In genomic region chr11:559712-560304, GRCh38 we compare ENCODE assay signal across 8 cellular contexts. TPM values are rescaled to one million over a fixed set of nuclear protein-coding genes. Genes with fewer than 3 reads are reported as not detected.
DNase-seq lines count a peak whose midpoint lies in the region; ATAC-seq and TF ChIP-seq lines count a peak whose summit lies in the region.

No MANE protein-coding gene starts in this region.

- POLR2A ChIA-PET in PC-9 (lab: Charles Lee; ENCODE audit: unreplicated experiment), result interaction anchor here (0.6 to 0.7 kb wide), 3 partner anchors 15 to 274 kb away, joined by 3 to 7 read pairs (median 7); no protein-coding TSS in a partner anchor

- peak overlapping the region; percentile 77 for H3K9ac ChIP-seq in ES-I3 (ENCODE audit: low read depth, low read length)
- H3K9ac ChIP-seq in parathyroid adenoma, result no peak overlapping the region

- H3K4me3 ChIP-seq in PC-9 (peak overlapping the region; percentile 59), parathyroid adenoma (ENCODE audit: low read depth, low read length) (peak overlapping the region; percentile 55)

- H3K27ac ChIP-seq in PC-9 (no peak overlapping the region; the same call in 1 of the 2 replicates), epithelial cell of prostate (peak overlapping the region; percentile 93), parathyroid adenoma (peak overlapping the region; percentile 24)

- intact Hi-C loops in PC-9 (cut with micrococcal nuclease; ENCODE audit: unreplicated experiment), result loop anchor here (10.0 kb wide), 1 partner anchor 165 kb away; no protein-coding TSS in a partner anchor

- peak overlapping the region; percentile 64; the same call in 1 of the 2 replicates for H2AFZ ChIP-seq in PC-9
- peak overlapping the region; percentile 87 for H2AFZ ChIP-seq in parathyroid adenoma

- in situ Hi-C loops in KBM-7 (cut with MboI; ENCODE audit: low pct_unique_long_range_greater_than_20kb, low sequenced_read_pairs), result no loop called here

- H3K9me2 ChIP-seq in PC-9 (ENCODE audit: insufficient read depth), result no peaks in the 10 kb centered on the region

- H3K4me2 ChIP-seq in PC-9, result peak overlapping the region; percentile 79
- peak overlapping the region; percentile 79 for H3K4me2 ChIP-seq in parathyroid adenoma (ENCODE audit: low read length)

- H3K36me3 ChIP-seq in ES-I3 (ENCODE audit: insufficient read depth, low read length) (no peaks in the 10 kb centered on the region), PC-9 (ENCODE audit: low read depth) (no peaks in the 10 kb centered on the region), parathyroid adenoma (ENCODE audit: control insufficient read depth, insufficient read depth, low read length) (no peaks in the 10 kb centered on the region)

- DNase-seq in PC-9 (peak in 1 of 2 experiments; percentile 51), epithelial cell of prostate (ENCODE audit: low read depth, low spot score) (no peak), KBM-7 (no peak)

- no TSS peak for BruUV-seq in PC-9 (replicated peaks; lab: Mats Ljungman, UMichigan)

- peaks cover 11% of the 10 kb centered on the region; the same call in 1 of the 2 replicates for H3F3A ChIP-seq in PC-9 (ENCODE audit: insufficient read depth, low read depth)

- no peak for ATAC-seq in GM21619 (IDR thresholded peaks at IDR 0.05; ENCODE audit: unreplicated experiment)
- no peak for ATAC-seq in HG03565 (IDR thresholded peaks at IDR 0.05; ENCODE audit: unreplicated experiment)
- no peak for ATAC-seq in HG03571 (IDR thresholded peaks at IDR 0.05; ENCODE audit: unreplicated experiment)

- H3K27me3 ChIP-seq in PC-9 (ENCODE audit: insufficient read depth, low read depth), result no peaks in the 10 kb centered on the region
- H3K27me3 ChIP-seq in parathyroid adenoma (ENCODE audit: control insufficient read depth, insufficient read depth, low read length), result no peaks in the 10 kb centered on the region

- no peaks in the 10 kb centered on the region for H3K9me3 ChIP-seq in ES-I3 (ENCODE audit: control insufficient read depth, insufficient read depth, low read length)
- no peaks in the 10 kb centered on the region for H3K9me3 ChIP-seq in PC-9 (ENCODE audit: insufficient read depth, low read depth)
- no peaks in the 10 kb centered on the region for H3K9me3 ChIP-seq in parathyroid adenoma (ENCODE audit: control insufficient read depth, low read length)

- TF ChIP-seq CTCF in PC-9 (conservative IDR thresholded peaks at IDR 0.05) (no peak), parathyroid adenoma (IDR thresholded peaks at IDR 0.05) (no peak)

- CTCF ChIA-PET in PC-9 (lab: Charles Lee), result interaction anchor here (0.5 kb wide), 1 partner anchor 1272 kb away, joined by 9 read pairs; no protein-coding TSS in a partner anchor

- H4K20me1 ChIP-seq in PC-9 (ENCODE audit: insufficient read depth), result no peaks in the 10 kb centered on the region; the same call in 1 of the 2 replicates

- peaks cover 10% of the 10 kb centered on the region; the same call in 1 of the 2 replicates for H3K79me2 ChIP-seq in PC-9 (ENCODE audit: low read depth)
- no peaks in the 10 kb centered on the region for H3K79me2 ChIP-seq in parathyroid adenoma

- peaks cover 8% of the 10 kb centered on the region; the same call in 1 of the 2 replicates for H3K4me1 ChIP-seq in ES-I3 (ENCODE audit: insufficient read depth, low read length)
- H3K4me1 ChIP-seq in PC-9 (replicated peaks; ENCODE audit: insufficient read depth), result no peaks in the 10 kb centered on the region
- H3K4me1 ChIP-seq in parathyroid adenoma, result no peaks in the 10 kb centered on the region

RNA-seq across cellular contexts. Expression of gene LMNTD2, which starts 0.7 kb away (rescaled TPM):
- total RNA-seq in PC-9 (2021), result 12.8 and 16.3 TPM in 2 replicates

RNA-seq across cellular contexts. Expression of gene RASSF7, which starts 1.0 kb away (rescaled TPM):
- 36.2 and 40.8 TPM in 2 replicates for total RNA-seq in PC-9 (2021)

RNA-seq across cellular contexts. Expression of gene PHRF1, which starts 16.5 kb away (rescaled TPM):
- total RNA-seq in PC-9 (2021), result 21.7 and 24.5 TPM in 2 replicates

RNA-seq across cellular contexts. Expression of gene LRRC56, which starts 22.5 kb away (rescaled TPM):
- 5.0 and 6.3 TPM in 2 replicates for total RNA-seq in PC-9 (2021)

RNA-seq across cellular contexts. Expression of gene HRAS, which starts 24.4 kb away (rescaled TPM):
- 47.2 and 47.5 TPM in 2 replicates for total RNA-seq in PC-9 (2021)
